ENCODE assay signal across 2 cellular contexts in the genomic region with DNA sequence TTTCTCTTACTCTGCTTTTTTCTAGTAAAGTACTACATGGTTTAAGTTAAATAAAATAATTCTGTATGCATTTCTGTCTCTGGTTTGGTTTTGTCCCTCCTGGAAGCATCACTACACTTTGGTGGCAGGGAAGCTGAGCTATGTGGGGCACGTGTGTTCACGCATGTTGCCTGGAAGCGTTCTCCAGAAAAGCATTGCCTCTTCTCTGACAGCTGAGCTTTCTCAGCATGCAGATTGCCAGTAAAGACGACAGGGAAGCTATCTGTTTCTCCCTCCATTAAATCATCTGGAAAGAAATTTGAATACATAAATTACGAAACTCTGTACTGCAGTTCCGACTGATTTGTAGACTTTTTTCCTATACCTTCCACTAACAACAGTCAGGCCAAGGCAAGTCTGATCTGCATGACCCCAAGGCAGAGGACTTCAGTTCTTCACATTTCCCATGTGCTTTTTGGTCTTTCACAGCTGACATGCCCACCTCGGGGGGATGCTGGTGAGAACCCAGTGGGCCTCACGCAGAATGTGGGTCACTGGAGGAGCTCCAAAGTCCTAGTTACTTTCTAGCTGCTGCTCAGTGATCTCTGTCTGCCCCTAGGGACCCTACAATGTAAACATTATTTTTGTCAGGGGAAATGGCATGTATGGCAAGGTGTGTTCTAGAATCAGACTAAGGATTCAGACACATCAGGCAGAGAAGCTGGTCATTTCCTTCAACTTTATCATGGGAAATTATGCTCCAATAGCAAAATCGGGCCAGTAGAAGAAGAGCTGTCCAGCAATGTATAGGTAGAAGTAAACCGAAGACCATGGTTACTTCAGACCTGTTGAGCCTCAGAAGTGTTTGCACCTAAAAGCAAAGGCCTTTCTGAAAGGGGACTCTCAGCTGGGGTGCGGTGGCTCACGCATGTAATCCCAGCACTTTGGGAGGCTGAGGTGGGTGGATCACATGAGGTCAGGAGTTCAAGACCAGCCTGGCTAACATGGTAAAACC.
TF ChIP-seq lines count a peak whose summit lies in the region.

No MANE protein-coding gene starts in this region.

TF ChIP-seq in IMR-90, 13 proteins besides CTCF, POLR2A, EP300 and RAD21 (continued from another document):
- TF ChIP-seq MAFK (IDR thresholded peaks at IDR 0.05; ENCODE audit: low read depth, low read length) = no peak
- no peak for TF ChIP-seq SMC3 (IDR thresholded peaks at IDR 0.05; ENCODE audit: low read depth, low read length)
- TF ChIP-seq, protein P1, sequence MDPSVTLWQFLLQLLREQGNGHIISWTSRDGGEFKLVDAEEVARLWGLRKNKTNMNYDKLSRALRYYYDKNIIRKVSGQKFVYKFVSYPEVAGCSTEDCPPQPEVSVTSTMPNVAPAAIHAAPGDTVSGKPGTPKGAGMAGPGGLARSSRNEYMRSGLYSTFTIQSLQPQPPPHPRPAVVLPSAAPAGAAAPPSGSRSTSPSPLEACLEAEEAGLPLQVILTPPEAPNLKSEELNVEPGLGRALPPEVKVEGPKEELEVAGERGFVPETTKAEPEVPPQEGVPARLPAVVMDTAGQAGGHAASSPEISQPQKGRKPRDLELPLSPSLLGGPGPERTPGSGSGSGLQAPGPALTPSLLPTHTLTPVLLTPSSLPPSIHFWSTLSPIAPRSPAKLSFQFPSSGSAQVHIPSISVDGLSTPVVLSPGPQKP (IDR thresholded peaks at IDR 0.05; ENCODE audit: borderline replicate concordance, low read depth, low read length) = no peak
- no peak for TF ChIP-seq MXI1 (IDR thresholded peaks at IDR 0.05; ENCODE audit: borderline replicate concordance, low read depth, low read length)
- TF ChIP-seq CEBPB (IDR thresholded peaks at IDR 0.05; ENCODE audit: low read depth, low read length) = no peak
- TF ChIP-seq, protein P2, sequence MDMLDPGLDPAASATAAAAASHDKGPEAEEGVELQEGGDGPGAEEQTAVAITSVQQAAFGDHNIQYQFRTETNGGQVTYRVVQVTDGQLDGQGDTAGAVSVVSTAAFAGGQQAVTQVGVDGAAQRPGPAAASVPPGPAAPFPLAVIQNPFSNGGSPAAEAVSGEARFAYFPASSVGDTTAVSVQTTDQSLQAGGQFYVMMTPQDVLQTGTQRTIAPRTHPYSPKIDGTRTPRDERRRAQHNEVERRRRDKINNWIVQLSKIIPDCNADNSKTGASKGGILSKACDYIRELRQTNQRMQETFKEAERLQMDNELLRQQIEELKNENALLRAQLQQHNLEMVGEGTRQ (IDR thresholded peaks at IDR 0.05; ENCODE audit: low read depth, low read length) = no peak
- no peak for TF ChIP-seq RFX5 (IDR thresholded peaks at IDR 0.05; ENCODE audit: low read depth, low read length)
- TF ChIP-seq NFE2L2 (IDR thresholded peaks at IDR 0.05; ENCODE audit: low read depth, low read length) = no peak
- no peak for TF ChIP-seq RCOR1 (IDR thresholded peaks at IDR 0.05; ENCODE audit: insufficient replicate concordance, low read length)
- TF ChIP-seq CHD1 (IDR thresholded peaks at IDR 0.05; ENCODE audit: low read depth, low read length) = no peak
- no peak for TF ChIP-seq FOS (IDR thresholded peaks at IDR 0.05; ENCODE audit: low read depth, low read length)

TF ChIP-seq in neural cell, 6 proteins besides CTCF, POLR2A, EP300 and RAD21 (continued from another document):
- TF ChIP-seq POLR2AphosphoS5 (IDR thresholded peaks at IDR 0.05) (peak; percentile 14), SMC3 (conservative IDR thresholded peaks at IDR 0.05; ENCODE audit: poor library complexity) (no peak)
- TF ChIP-seq, protein P3, sequence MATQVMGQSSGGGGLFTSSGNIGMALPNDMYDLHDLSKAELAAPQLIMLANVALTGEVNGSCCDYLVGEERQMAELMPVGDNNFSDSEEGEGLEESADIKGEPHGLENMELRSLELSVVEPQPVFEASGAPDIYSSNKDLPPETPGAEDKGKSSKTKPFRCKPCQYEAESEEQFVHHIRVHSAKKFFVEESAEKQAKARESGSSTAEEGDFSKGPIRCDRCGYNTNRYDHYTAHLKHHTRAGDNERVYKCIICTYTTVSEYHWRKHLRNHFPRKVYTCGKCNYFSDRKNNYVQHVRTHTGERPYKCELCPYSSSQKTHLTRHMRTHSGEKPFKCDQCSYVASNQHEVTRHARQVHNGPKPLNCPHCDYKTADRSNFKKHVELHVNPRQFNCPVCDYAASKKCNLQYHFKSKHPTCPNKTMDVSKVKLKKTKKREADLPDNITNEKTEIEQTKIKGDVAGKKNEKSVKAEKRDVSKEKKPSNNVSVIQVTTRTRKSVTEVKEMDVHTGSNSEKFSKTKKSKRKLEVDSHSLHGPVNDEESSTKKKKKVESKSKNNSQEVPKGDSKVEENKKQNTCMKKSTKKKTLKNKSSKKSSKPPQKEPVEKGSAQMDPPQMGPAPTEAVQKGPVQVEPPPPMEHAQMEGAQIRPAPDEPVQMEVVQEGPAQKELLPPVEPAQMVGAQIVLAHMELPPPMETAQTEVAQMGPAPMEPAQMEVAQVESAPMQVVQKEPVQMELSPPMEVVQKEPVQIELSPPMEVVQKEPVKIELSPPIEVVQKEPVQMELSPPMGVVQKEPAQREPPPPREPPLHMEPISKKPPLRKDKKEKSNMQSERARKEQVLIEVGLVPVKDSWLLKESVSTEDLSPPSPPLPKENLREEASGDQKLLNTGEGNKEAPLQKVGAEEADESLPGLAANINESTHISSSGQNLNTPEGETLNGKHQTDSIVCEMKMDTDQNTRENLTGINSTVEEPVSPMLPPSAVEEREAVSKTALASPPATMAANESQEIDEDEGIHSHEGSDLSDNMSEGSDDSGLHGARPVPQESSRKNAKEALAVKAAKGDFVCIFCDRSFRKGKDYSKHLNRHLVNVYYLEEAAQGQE (IDR thresholded peaks at IDR 0.05; ENCODE audit: borderline replicate concordance) = no peak
